ENCODE assay signal across 12 cellular contexts in the genomic region with DNA sequence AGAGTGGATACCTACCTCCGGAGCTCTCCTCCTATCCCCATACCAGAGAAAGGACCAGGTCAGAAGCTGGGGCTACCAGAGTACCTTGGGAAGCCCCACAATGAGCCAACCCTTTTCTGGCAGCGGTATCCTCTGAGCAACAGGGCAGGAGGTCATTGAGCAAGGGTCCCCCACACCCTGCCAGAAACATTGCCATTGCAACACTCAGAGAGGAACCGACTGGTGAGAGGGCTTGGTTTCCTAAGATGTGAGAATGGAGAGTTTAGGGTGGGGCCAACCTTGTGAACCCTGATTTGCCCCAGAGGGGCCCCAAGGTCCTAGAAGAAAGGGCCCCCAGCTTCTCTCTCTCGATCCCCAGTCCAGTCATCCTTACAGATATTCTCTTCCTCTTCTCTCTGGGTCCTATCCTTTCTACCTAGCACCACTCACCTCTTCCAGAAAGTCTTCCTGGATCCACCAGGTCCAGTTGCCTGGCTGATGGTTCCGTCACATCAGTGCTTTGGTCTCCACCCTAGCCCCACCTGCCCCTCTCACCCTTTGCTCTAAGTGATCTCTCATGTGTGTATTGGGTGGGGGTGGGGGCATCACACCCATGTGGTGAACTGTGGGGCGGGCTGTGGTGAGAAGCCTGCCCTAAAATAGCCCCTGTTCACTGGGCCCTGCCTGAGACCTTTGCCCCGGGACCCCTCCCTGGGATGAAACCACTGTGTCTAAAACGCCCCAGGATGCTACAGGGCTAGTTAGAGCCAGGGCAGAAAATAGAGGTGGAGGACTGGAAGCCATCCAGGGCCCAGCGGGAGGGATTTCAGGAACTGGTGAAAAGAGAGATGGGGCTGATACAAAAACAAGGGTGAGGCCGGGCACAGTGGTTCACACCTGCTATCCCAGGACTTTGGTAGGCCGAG. TPM values are rescaled to one million over a fixed set of nuclear protein-coding genes. Genes with fewer than 3 reads are reported as not detected.
DNase-seq lines count a peak whose midpoint lies in the region; ATAC-seq and TF ChIP-seq lines count a peak whose summit lies in the region.
"Had no signal": no experiment of that assay in that cellular context is flagged by ENCODE, and none has a peak within 500 bp of the region (broad histone marks: within the 10 kb centered on the region; RNA-seq: fewer than 3 reads in every experiment).

No MANE protein-coding gene starts in this region.

- peaks cover 38% of the 10 kb centered on the region for H3K4me1 Mint-ChIP-seq in activated naive CD4-positive, alpha-beta T cell treated with anti-CD3 and anti-CD28 coated beads, Interleukin-2, amount 50 U/mL, for 24 hours
- peaks cover 30% of the 10 kb centered on the region for H3K4me1 Mint-ChIP-seq in activated naive CD4-positive, alpha-beta T cell treated with anti-CD3 and anti-CD28 coated beads for 36 hours (ENCODE audit: low read depth)

- H3K27me3 Mint-ChIP-seq in activated naive CD4-positive, alpha-beta T cell treated with anti-CD3 and anti-CD28 coated beads, Interleukin-2, amount 50 U/mL, for 24 hours, result no peaks in the 10 kb centered on the region
- no peaks in the 10 kb centered on the region for H3K27me3 Mint-ChIP-seq in activated naive CD4-positive, alpha-beta T cell treated with anti-CD3 and anti-CD28 coated beads for 36 hours (ENCODE audit: low read depth)
- H3K27me3 Mint-ChIP-seq: activated T-helper 17 cell treated with anti-CD3 and anti-CD28 coated beads, Interleukin-2, amount 50 U/mL, for 72 hours; dendritic cell treated with granulocyte-macrophage colony-stimulating factor and Interleukin-4, amounts not matched to agents 40 ng/mL and 50 ng/mL, for 4 days had no signal

- no peak for TF ChIP-seq CTCF in upper lobe of right lung (IDR thresholded peaks at IDR 0.05)
- no peak for TF ChIP-seq CTCF in coronary artery (IDR thresholded peaks at IDR 0.05)

- peak overlapping the region; percentile 83 for H3K4me3 Mint-ChIP-seq in activated naive CD4-positive, alpha-beta T cell treated with anti-CD3 and anti-CD28 coated beads, Interleukin-2, amount 50 U/mL, for 24 hours
- H3K4me3 Mint-ChIP-seq in activated naive CD4-positive, alpha-beta T cell treated with anti-CD3 and anti-CD28 coated beads for 36 hours, result no peak overlapping the region
- H3K4me3 Mint-ChIP-seq: activated T-helper 17 cell treated with anti-CD3 and anti-CD28 coated beads, Interleukin-2, amount 50 U/mL, for 72 hours; dendritic cell treated with granulocyte-macrophage colony-stimulating factor and Interleukin-4, amounts not matched to agents 40 ng/mL and 50 ng/mL, for 4 days had no signal

- H3K36me3 Mint-ChIP-seq in activated naive CD4-positive, alpha-beta T cell treated with anti-CD3 and anti-CD28 coated beads, Interleukin-2, amount 50 U/mL, for 24 hours, result no peaks in the 10 kb centered on the region
- no peaks in the 10 kb centered on the region for H3K36me3 Mint-ChIP-seq in activated naive CD4-positive, alpha-beta T cell treated with anti-CD3 and anti-CD28 coated beads for 36 hours (ENCODE audit: low read depth)

- H3K27ac ChIP-seq in upper lobe of right lung (peak overlapping the region; percentile 56), coronary artery (peak overlapping the region in 1 of 2 donors; percentile 61)

- CTCF ChIA-PET in activated naive CD4-positive, alpha-beta T cell treated with anti-CD3 and anti-CD28 coated beads for 36 hours (lab: Charles Lee), result interaction anchor here (0.6 to 1.1 kb wide), 2 partner anchors 37 to 629 kb away, joined by 3 to 4 read pairs; no protein-coding TSS in a partner anchor

- peaks cover 7% of the 10 kb centered on the region for H3K36me3 ChIP-seq in upper lobe of right lung

- peak overlapping the region; percentile 32 for H3K27ac Mint-ChIP-seq in activated naive CD4-positive, alpha-beta T cell treated with anti-CD3 and anti-CD28 coated beads, Interleukin-2, amount 50 U/mL, for 24 hours
- no peak overlapping the region for H3K27ac Mint-ChIP-seq in activated naive CD4-positive, alpha-beta T cell treated with anti-CD3 and anti-CD28 coated beads for 36 hours
- H3K27ac Mint-ChIP-seq: activated T-helper 17 cell treated with anti-CD3 and anti-CD28 coated beads, Interleukin-2, amount 50 U/mL, for 72 hours; dendritic cell treated with granulocyte-macrophage colony-stimulating factor and Interleukin-4, amounts not matched to agents 40 ng/mL and 50 ng/mL, for 4 days had no signal

- H3K4me1 ChIP-seq in upper lobe of right lung, result peaks cover 53% of the 10 kb centered on the region

- ATAC-seq in esophagus mucosa, result peak; percentile 5
- peak; percentile 63 for ATAC-seq in upper lobe of right lung
- no peak for ATAC-seq in GM21528 (IDR thresholded peaks at IDR 0.05; ENCODE audit: low FRiP score, unreplicated experiment)
- no peak for ATAC-seq in HG02938 (IDR thresholded peaks at IDR 0.05; ENCODE audit: unreplicated experiment)

- no peaks in the 10 kb centered on the region for H3K9me3 Mint-ChIP-seq in activated naive CD4-positive, alpha-beta T cell treated with anti-CD3 and anti-CD28 coated beads, Interleukin-2, amount 50 U/mL, for 24 hours
- no peaks in the 10 kb centered on the region for H3K9me3 Mint-ChIP-seq in activated naive CD4-positive, alpha-beta T cell treated with anti-CD3 and anti-CD28 coated beads for 36 hours
- H3K9me3 Mint-ChIP-seq: activated T-helper 17 cell treated with anti-CD3 and anti-CD28 coated beads, Interleukin-2, amount 50 U/mL, for 72 hours; dendritic cell treated with granulocyte-macrophage colony-stimulating factor and Interleukin-4, amounts not matched to agents 40 ng/mL and 50 ng/mL, for 4 days had no signal

- H3K4me3 ChIP-seq in upper lobe of right lung, result peak overlapping the region; percentile 28
- H3K4me3 ChIP-seq in coronary artery, result no peak overlapping the region

- no peaks in the 10 kb centered on the region for H3K9me3 ChIP-seq in upper lobe of right lung

- no peaks in the 10 kb centered on the region for H3K27me3 ChIP-seq in upper lobe of right lung

- intact Hi-C loops in activated naive CD4-positive, alpha-beta T cell treated with anti-CD3 and anti-CD28 coated beads for 36 hours (cut with micrococcal nuclease), result no loop called here
- intact Hi-C loops in upper lobe of right lung (cut with DNase I), result no loop called here

- no peak for DNase-seq in activated naive CD4-positive, alpha-beta T cell treated with anti-CD3 and anti-CD28 coated beads for 36 hours
- DNase-seq in NAMALWA (ENCODE audit: low spot score) (peak; percentile 59), upper lobe of right lung (no peak), coronary artery (ENCODE audit: low spot score) (no peak)
- DNase-seq: NCI-H524; stimulated activated CD4-positive, alpha-beta T cell treated with anti-CD3 and anti-CD28 coated beads, Interleukin-15, amount 100 ng/mL, for 24 hours had no signal

RNA-seq across cellular contexts. Expression of a gene that starts 8.7 kb away (rescaled TPM):
- under 1 TPM; 0.10 to 0.14 TPM for total RNA-seq in activated naive CD4-positive, alpha-beta T cell treated with anti-CD3 and anti-CD28 coated beads for 36 hours
- 1.3 TPM for total RNA-seq in esophagus mucosa
- total RNA-seq in upper lobe of right lung, result 149 TPM

RNA-seq across cellular contexts. Expression of a gene that starts 22.3 kb away (rescaled TPM):
- total RNA-seq in activated naive CD4-positive, alpha-beta T cell treated with anti-CD3 and anti-CD28 coated beads for 36 hours, result 10 to 100 TPM in 1 of 2 experiments, 1 to 10 TPM in 1; 7.7 to 10.1 TPM
- total RNA-seq in esophagus mucosa, result 51.7 TPM
- total RNA-seq in upper lobe of right lung, result 34.2 TPM

RNA-seq across cellular contexts. Expression of a gene that starts 45.7 kb away (rescaled TPM):
- 100 to 1,000 TPM; 115 to 125 TPM for total RNA-seq in activated naive CD4-positive, alpha-beta T cell treated with anti-CD3 and anti-CD28 coated beads for 36 hours
- 20.5 TPM for total RNA-seq in esophagus mucosa
- total RNA-seq in upper lobe of right lung, result 259 TPM

Comparison
In these comparisons a context has a peak if more than half of its experiments do, and no peak if none do; other contexts are left out.
1. ATAC-seq: peak in esophagus mucosa (single experiment) and upper lobe of right lung (single experiment); none in GM21528 (single experiment) and HG02938 (single experiment).
2. RNA of a gene that starts 8.7 kb away (total RNA-seq): 149 TPM in upper lobe of right lung (single experiment); 1.3 TPM in esophagus mucosa (single experiment) and 0.10 to 0.14 TPM in activated naive CD4-positive, alpha-beta T cell treated with anti-CD3 and anti-CD28 coated beads for 36 hours; every median in the first group is over 10 times any median in the second.